ENCODE assay signal across 25 cellular contexts in genomic region chr15:66742286-66742685, GRCh38.
"Had no signal": no experiment of that assay in that cellular context is flagged by ENCODE, and none has a peak within 500 bp of the region (broad histone marks: within the 10 kb centered on the region; RNA-seq: fewer than 3 reads in every experiment).

No MANE protein-coding gene starts in this region.

- H3K36me3 Mint-ChIP-seq: activated naive CD8-positive, alpha-beta T cell; naive B cell had no signal

- H3K4me3 Mint-ChIP-seq: activated naive CD8-positive, alpha-beta T cell; neural crest cell; T-helper 2 cell treated with Interferon-gamma antibody and Interleukin-4, amounts not matched to agents 5 μg/mL and 100 μg/mL, for 36 hours; type B pancreatic cell had no signal

- H3K27ac ChIP-seq: esophagus muscularis mucosa, left lung, thoracic aorta, vagina had no signal

- DNase-seq: activated CD4-positive, alpha-beta T cell treated with anti-CD3 and anti-CD28 coated beads for 4 hours; activated CD4-positive, alpha-beta T cell treated with anti-CD3 and anti-CD28 coated beads, Interleukin-2, amount 50 U/mL, for 48 hours; activated CD8-positive, alpha-beta memory T cell treated with anti-CD3 and anti-CD28 coated beads for 24 hours; activated effector memory CD4-positive, alpha-beta T cell treated with Interleukin-2 at 50 U/mL for 16 hours; activated naive CD4-positive, alpha-beta T cell treated with Interleukin-2 at 50 U/mL for 16 hours; anterior cingulate cortex; cerebellar nuclear complex; foreskin melanocyte; heart right ventricle; kidney glomerular epithelial cell; left lung; naive B cell; stimulated activated CD4-positive, alpha-beta T cell treated with anti-CD3 and anti-CD28 coated beads, Interleukin-2, amount 100 ng/mL, for 48 hours; stimulated activated naive CD8-positive, alpha-beta T cell treated with anti-CD3 and anti-CD28 coated beads, Interleukin-15, Interleukin-2, amounts not matched to agents 100 U/mL and 50 U/mL, for 24 hours; T-helper 1 cell had no signal

- H3K27ac Mint-ChIP-seq: activated naive CD8-positive, alpha-beta T cell; T-helper 2 cell treated with Interferon-gamma antibody and Interleukin-4, amounts not matched to agents 5 μg/mL and 100 μg/mL, for 36 hours; type B pancreatic cell had no signal

- H3K27me3 ChIP-seq: esophagus muscularis mucosa, heart right ventricle, left lung, vagina had no signal

- ATAC-seq: heart right ventricle; left lung; right cardiac atrium; stimulated activated naive CD8-positive, alpha-beta T cell treated with anti-CD3 and anti-CD28 coated beads, Interleukin-15, Interleukin-2, amounts not matched to agents 100 U/mL and 50 U/mL, for 24 hours had no signal

- H3K27me3 Mint-ChIP-seq: activated naive CD8-positive, alpha-beta T cell; type B pancreatic cell had no signal

- H3K9me3 Mint-ChIP-seq: naive B cell; neural crest cell; T-helper 2 cell treated with Interferon-gamma antibody and Interleukin-4, amounts not matched to agents 5 μg/mL and 100 μg/mL, for 36 hours; type B pancreatic cell had no signal

- H3K9me3 ChIP-seq: esophagus muscularis mucosa, heart right ventricle, left lung, thoracic aorta, vagina had no signal

- H3K36me3 ChIP-seq: esophagus muscularis mucosa, heart right ventricle, left lung, thoracic aorta, vagina had no signal

- H3K4me3 ChIP-seq: coronary artery, esophagus muscularis mucosa, heart right ventricle, left lung, lung, thoracic aorta, vagina had no signal
